ENCODE assay signal across 25 cellular contexts in the genomic region with DNA sequence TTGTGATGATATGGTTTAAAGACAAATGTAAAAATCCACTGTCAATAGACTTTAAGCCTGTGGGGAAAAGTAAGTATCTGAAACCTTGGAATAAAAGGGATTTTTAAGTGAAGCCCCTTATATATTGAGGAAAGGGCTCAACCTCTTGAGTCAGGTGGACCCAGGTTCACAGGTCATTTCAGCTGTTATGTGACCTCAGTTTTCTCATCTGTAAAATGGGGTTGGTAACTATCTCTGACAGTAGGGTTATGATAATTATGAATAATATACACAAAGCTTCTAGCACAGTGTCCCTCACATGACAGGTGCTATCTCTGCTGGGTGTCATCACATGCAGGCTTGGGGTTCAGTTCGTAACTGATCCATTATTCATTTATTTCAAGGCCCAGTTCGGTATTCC.
"Had no signal": no experiment of that assay in that cellular context is flagged by ENCODE, and none has a peak within 500 bp of the region (broad histone marks: within the 10 kb centered on the region; RNA-seq: fewer than 3 reads in every experiment).

No MANE protein-coding gene starts in this region.

- H3K27me3 ChIP-seq: Peyer's patch had no signal

- H3K27ac Mint-ChIP-seq: activated CD4-positive, alpha-beta memory T cell treated with anti-CD3 and anti-CD28 coated beads, Interleukin-2, amount 10 ng/mL, durations not matched to agents 7 days and 5 days; activated naive CD4-positive, alpha-beta T cell treated with anti-CD3 and anti-CD28 coated beads for 36 hours; activated naive CD8-positive, alpha-beta T cell treated with anti-CD3 and anti-CD28 coated beads for 36 hours; activated T-helper 1 cell treated with anti-CD3 and anti-CD28 coated beads, Interleukin-12 subunit alpha, Interleukin-12 subunit beta, Interleukin-2, Interleukin-4 antibody, amounts not matched to agents 30 ng/mL and 10 ng/mL and 1 ng/mL, durations not matched to agents 14 hours and 24 hours and 36 hours had no signal

- DNase-seq: activated CD4-positive, alpha-beta memory T cell treated with anti-CD3 and anti-CD28 coated beads, Interleukin-2, amount 10 ng/mL, durations not matched to agents 7 days and 5 days; activated CD4-positive, alpha-beta T cell treated with anti-CD3 and anti-CD28 coated beads for 1 hour; activated CD4-positive, alpha-beta T cell treated with anti-CD3 and anti-CD28 coated beads for 48 hours; activated CD4-positive, CD25-positive, alpha-beta regulatory T cell; activated gamma-delta T cell treated with Interleukin-2 at 50 U/mL for 16 hours; activated naive CD4-positive, alpha-beta T cell treated with anti-CD3 and anti-CD28 coated beads for 36 hours; activated naive CD8-positive, alpha-beta T cell treated with anti-CD3 and anti-CD28 coated beads for 36 hours; activated T-cell treated with anti-CD3 and anti-CD28 coated beads, Interleukin-2, amount 50 U/mL, for 1 hour; amniotic stem cell; aorta; NCI-H1105 treated with DMSO at 0.1 percent for 48 hours; NCI-H1436 treated with DMSO at 0.1 percent for 48 hours; NCI-H1694 treated with DMSO at 0.1 percent for 48 hours; NCI-H2029; NCI-H345; NCI-H524 treated with DMSO at 0.1 percent for 48 hours; PC-3; Peyer's patch; SIG-M5; T-helper 1 cell; T1000; WERI-Rb-1 had no signal

- H3K4me3 Mint-ChIP-seq: activated CD4-positive, alpha-beta memory T cell treated with anti-CD3 and anti-CD28 coated beads, Interleukin-2, amount 10 ng/mL, durations not matched to agents 7 days and 5 days; activated naive CD4-positive, alpha-beta T cell treated with anti-CD3 and anti-CD28 coated beads for 36 hours; activated naive CD8-positive, alpha-beta T cell treated with anti-CD3 and anti-CD28 coated beads for 36 hours; activated T-helper 1 cell treated with anti-CD3 and anti-CD28 coated beads, Interleukin-12 subunit alpha, Interleukin-12 subunit beta, Interleukin-2, Interleukin-4 antibody, amounts not matched to agents 30 ng/mL and 10 ng/mL and 1 ng/mL, durations not matched to agents 14 hours and 24 hours and 36 hours had no signal

- H3K9me3 Mint-ChIP-seq: activated CD4-positive, alpha-beta memory T cell treated with anti-CD3 and anti-CD28 coated beads, Interleukin-2, amount 10 ng/mL, durations not matched to agents 7 days and 5 days; activated naive CD4-positive, alpha-beta T cell treated with anti-CD3 and anti-CD28 coated beads for 36 hours; activated naive CD8-positive, alpha-beta T cell treated with anti-CD3 and anti-CD28 coated beads for 36 hours; activated T-helper 1 cell treated with anti-CD3 and anti-CD28 coated beads, Interleukin-12 subunit alpha, Interleukin-12 subunit beta, Interleukin-2, Interleukin-4 antibody, amounts not matched to agents 30 ng/mL and 10 ng/mL and 1 ng/mL, durations not matched to agents 14 hours and 24 hours and 36 hours had no signal

- H3K4me3 ChIP-seq: Peyer's patch had no signal

- ATAC-seq: PC-3, Right ventricle myocardium inferior, SK-N-SH treated with all-trans-retinoic acid at 6 μM for 48 hours had no signal

- H3K36me3 ChIP-seq: WERI-Rb-1 had no signal

- H3K27ac ChIP-seq: Peyer's patch, WERI-Rb-1 had no signal

- H3K9me3 ChIP-seq: Peyer's patch had no signal

- H3K27me3 Mint-ChIP-seq: activated CD4-positive, alpha-beta memory T cell treated with anti-CD3 and anti-CD28 coated beads, Interleukin-2, amount 10 ng/mL, durations not matched to agents 7 days and 5 days; activated naive CD8-positive, alpha-beta T cell treated with anti-CD3 and anti-CD28 coated beads for 36 hours had no signal
